Comparison of ENCODE assay signal across 30 cellular contexts in genomic region chr6:151082079-151082478, GRCh38.
DNase-seq lines count a peak whose midpoint lies in the region; ATAC-seq and TF ChIP-seq lines count a peak whose summit lies in the region.
"Had no signal": no experiment of that assay in that cellular context is flagged by ENCODE, and none has a peak within 500 bp of the region (broad histone marks: within the 10 kb centered on the region; RNA-seq: fewer than 3 reads in every experiment).

No MANE protein-coding gene starts in this region.

- H3K4me3 ChIP-seq in breast epithelium = no peak overlapping the region
- H3K4me3 ChIP-seq in RWPE2 (ENCODE audit: severe bottlenecking) = no peak overlapping the region
- H3K4me3 ChIP-seq in Peyer's patch = no peak overlapping the region
- H3K4me3 ChIP-seq: GM23248, heart left ventricle had no signal

- H3K4me3 Mint-ChIP-seq in MCF 10A (ENCODE audit: unreplicated experiment) = no peak overlapping the region
- H3K4me3 Mint-ChIP-seq: activated T-cell treated with anti-CD3 and anti-CD28 coated beads, Interleukin-2, amount 50 U/mL, for 4 hours; CD4-positive, alpha-beta T cell; memory B cell; stimulated activated memory B cell treated with anti-CD40 and anti-IgM and Interleukin-4, amounts not matched to agents 10 μg/mL and 1 μg/mL and 100 μg/mL, for 72 hours had no signal

- H3K27ac Mint-ChIP-seq in MCF 10A (ENCODE audit: low read depth, unreplicated experiment) = no peak overlapping the region
- H3K27ac Mint-ChIP-seq: CD4-positive, alpha-beta T cell; memory B cell; stimulated activated memory B cell treated with anti-CD40 and anti-IgM and Interleukin-4, amounts not matched to agents 10 μg/mL and 1 μg/mL and 100 μg/mL, for 72 hours had no signal

- H3K27me3 Mint-ChIP-seq in MCF 10A (ENCODE audit: insufficient read depth, unreplicated experiment) = no peaks in the 10 kb centered on the region
- H3K27me3 Mint-ChIP-seq: CD4-positive, alpha-beta T cell; memory B cell; stimulated activated memory B cell treated with anti-CD40 and anti-IgM and Interleukin-4, amounts not matched to agents 10 μg/mL and 1 μg/mL and 100 μg/mL, for 72 hours had no signal

- ATAC-seq in RWPE2 (ENCODE audit: low read depth) = peak; percentile 85
- ATAC-seq: activated T-cell treated with anti-CD3 and anti-CD28 coated beads, Interleukin-2, amount 50 U/mL, for 4 hours; heart left ventricle; left cardiac atrium; Right ventricle myocardium inferior; stimulated activated memory B cell treated with anti-CD40 and anti-IgM and Interleukin-4, amounts not matched to agents 10 μg/mL and 1 μg/mL and 100 μg/mL, for 72 hours had no signal

- H3K4me1 Mint-ChIP-seq in MCF 10A (ENCODE audit: insufficient read depth, unreplicated experiment) = peaks cover 25% of the 10 kb centered on the region
- H3K4me1 Mint-ChIP-seq: memory B cell; stimulated activated memory B cell treated with anti-CD40 and anti-IgM and Interleukin-4, amounts not matched to agents 10 μg/mL and 1 μg/mL and 100 μg/mL, for 72 hours had no signal

- H3K9me3 ChIP-seq in breast epithelium (no peaks in the 10 kb centered on the region), RWPE2 (ENCODE audit: severe bottlenecking) (no peaks in the 10 kb centered on the region), Peyer's patch (no peaks in the 10 kb centered on the region)

- peak; percentile 64 for DNase-seq in MCF 10A (ENCODE audit: unreplicated experiment)
- DNase-seq in breast epithelium (ENCODE audit: low spot score in 2 of 2) = no peak
- DNase-seq in RWPE2 (ENCODE audit: low spot score) = no peak
- peak; percentile 31 for DNase-seq in glomerular visceral epithelial cell (ENCODE audit: extremely low spot score)
- no peak for DNase-seq in stimulated activated CD4-positive, alpha-beta T cell treated with anti-CD3 and anti-CD28 coated beads, Interleukin-2, amount 100 ng/mL, for 48 hours
- no peak for DNase-seq in Peyer's patch
- no peak for DNase-seq in stimulated activated CD4-positive, alpha-beta T cell treated with anti-CD3 and anti-CD28 coated beads, Interleukin-1b, Interleukin-23, amount 100 ng/mL, for 48 hours
- no peak for DNase-seq in NCI-H345 treated with DMSO at 0.1 percent for 48 hours (lab: John Stamatoyannopoulos, UW; ENCODE audit: unreplicated experiment)
- DNase-seq: activated CD4-positive, alpha-beta T cell treated with anti-CD3 and anti-CD28 coated beads for 48 hours; activated naive CD4-positive, alpha-beta T cell; activated T-cell treated with anti-CD3 and anti-CD28 coated beads, Interleukin-2, amount 50 U/mL, for 4 hours; AML-193; CD4-positive, alpha-beta T cell; effector CD4-positive, alpha-beta T cell; erythroblast; GM23248; heart left ventricle; KG1; left cardiac atrium; NCI-H1417 treated with DMSO at 0.1 percent for 48 hours; NCI-H2081 treated with DMSO at 0.1 percent for 48 hours; NCI-H446; NCI-H774; right cardiac atrium; stimulated activated CD4-positive, alpha-beta T cell treated with anti-CD3 and anti-CD28 coated beads, Interleukin-4, amount 100 ng/mL, for 4 hours; T-helper 9 cell had no signal

- no TSS peak for BruUV-seq in MCF 10A (replicated peaks; lab: Mats Ljungman, UMichigan)

- CTCF ChIA-PET in MCF 10A (lab: Yijun Ruan, JAX) = interaction anchor here (1.3 to 2.8 kb wide), 4 partner anchors 13 to 242 kb away, joined by 5 to 13 read pairs (median 7); no protein-coding TSS in a partner anchor

- H3K27me3 ChIP-seq in breast epithelium = no peaks in the 10 kb centered on the region
- H3K27me3 ChIP-seq in RWPE2 (ENCODE audit: insufficient read depth, poor library complexity, severe bottlenecking) = no peaks in the 10 kb centered on the region
- no peaks in the 10 kb centered on the region for H3K27me3 ChIP-seq in Peyer's patch
- H3K27me3 ChIP-seq: heart left ventricle had no signal

- H3K4me1 ChIP-seq in breast epithelium (no peaks in the 10 kb centered on the region), RWPE2 (ENCODE audit: insufficient read depth, poor library complexity, severe bottlenecking) (peaks cover 25% of the 10 kb centered on the region), Peyer's patch (no peaks in the 10 kb centered on the region)
- H3K4me1 ChIP-seq: heart left ventricle had no signal

- TF ChIP-seq CTCF in MCF 10A (IDR thresholded peaks at IDR 0.05; ENCODE audit: unreplicated experiment) = no peak
- no peak for TF ChIP-seq CTCF in breast epithelium (IDR thresholded peaks at IDR 0.05)
- TF ChIP-seq CTCF in RWPE2 (IDR thresholded peaks at IDR 0.05; ENCODE audit: poor library complexity, severe bottlenecking) = no peak
- TF ChIP-seq CTCF in Peyer's patch (IDR thresholded peaks at IDR 0.05) = no peak

- H3K36me3 ChIP-seq in breast epithelium (no peaks in the 10 kb centered on the region), RWPE2 (ENCODE audit: low read depth) (no peaks in the 10 kb centered on the region), Peyer's patch (no peaks in the 10 kb centered on the region)
- H3K36me3 ChIP-seq: heart left ventricle had no signal

- TF ChIP-seq POLR2A in breast epithelium (IDR thresholded peaks at IDR 0.05) = no peak
- no peak for TF ChIP-seq POLR2A in Peyer's patch (IDR thresholded peaks at IDR 0.05)

- H3K27ac ChIP-seq in breast epithelium (no peak overlapping the region), RWPE2 (ENCODE audit: poor library complexity, severe bottlenecking) (peak overlapping the region; percentile 86), Peyer's patch (no peak overlapping the region)
- H3K27ac ChIP-seq: GM23248, heart left ventricle, VCaP had no signal

- intact Hi-C loops in MCF 10A (cut with micrococcal nuclease) = loop anchor here (5.0 kb wide), 1 partner anchor 70 kb away; no protein-coding TSS in a partner anchor
- intact Hi-C loops in breast epithelium (cut with DNase I; ENCODE audit: low total_unique reads) = no loop called here

- POLR2A ChIA-PET in MCF 10A (lab: Yijun Ruan, JAX) = interaction anchor here (0.6 to 2.7 kb wide), 9 partner anchors 9 to 1332 kb away, joined by 3 to 28 read pairs (median 4); no protein-coding TSS in a partner anchor

- H3K36me3 Mint-ChIP-seq in MCF 10A (ENCODE audit: insufficient read depth, unreplicated experiment) = peaks cover 23% of the 10 kb centered on the region

- H3K9me3 Mint-ChIP-seq in MCF 10A (ENCODE audit: unreplicated experiment) = no peaks in the 10 kb centered on the region
- H3K9me3 Mint-ChIP-seq: CD4-positive, alpha-beta T cell had no signal

Comparison
In these comparisons a context has a peak if more than half of its experiments do, and no peak if none do; other contexts are left out.
1. DNase-seq: peak in MCF 10A (single experiment) and glomerular visceral epithelial cell (single experiment); none in breast epithelium (0 of 2), RWPE2 (single experiment), stimulated activated CD4-positive, alpha-beta T cell treated with anti-CD3 and anti-CD28 coated beads, Interleukin-2, amount 100 ng/mL, for 48 hours (0 of 2), Peyer's patch (0 of 3), stimulated activated CD4-positive, alpha-beta T cell treated with anti-CD3 and anti-CD28 coated beads, Interleukin-1b, Interleukin-23, amount 100 ng/mL, for 48 hours (single experiment) and NCI-H345 treated with DMSO at 0.1 percent for 48 hours (single experiment).